Comparison of ENCODE assay signal across 19 cellular contexts in the genomic region with DNA sequence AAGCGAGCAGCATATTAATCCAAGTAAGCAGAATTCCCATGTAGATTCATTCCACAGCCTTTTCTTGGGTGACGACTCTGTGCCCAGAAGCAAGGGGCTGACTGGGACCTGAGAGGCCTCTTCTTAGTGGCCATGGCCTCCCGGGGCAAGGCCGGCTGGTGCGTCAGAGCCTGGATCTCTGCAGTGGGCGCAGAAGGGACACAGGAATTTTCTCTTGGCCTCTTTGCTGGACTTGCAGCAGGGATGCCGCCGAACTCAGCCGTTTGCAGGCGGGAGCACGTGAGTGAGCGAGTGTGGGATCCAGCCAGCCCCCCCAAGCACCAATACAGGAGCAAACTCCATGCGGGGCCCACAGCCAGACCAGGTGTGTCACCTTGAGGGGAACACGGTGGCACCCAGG.
"Had no signal": no experiment of that assay in that cellular context is flagged by ENCODE, and none has a peak within 500 bp of the region (broad histone marks: within the 10 kb centered on the region; RNA-seq: fewer than 3 reads in every experiment).

No MANE protein-coding gene starts in this region.

- H3K27me3 ChIP-seq: foreskin keratinocyte, neural progenitor cell, thyroid gland had no signal

- H3K4me3 ChIP-seq: left ventricle myocardium inferior, neural progenitor cell, skin epidermis, thyroid gland had no signal

- DNase-seq: activated CD4-positive, alpha-beta T cell treated with anti-CD3 and anti-CD28 coated beads for 4 hours; activated effector memory CD4-positive, alpha-beta T cell treated with anti-CD3 and anti-CD28 coated beads, Interleukin-2, amount 50 U/mL, for 16 hours; activated T-cell treated with anti-CD3 and anti-CD28 coated beads for 4 hours; anterior cingulate cortex; foreskin keratinocyte; head of caudate nucleus; left ventricle myocardium inferior; retina; SW 1271; thyroid gland had no signal

- H3K27me3 Mint-ChIP-seq: activated naive CD8-positive, alpha-beta T cell had no signal

- H3K4me1 ChIP-seq: foreskin keratinocyte, parathyroid adenoma, thyroid gland had no signal

- H3K9me3 ChIP-seq: left ventricle myocardium inferior, thyroid gland had no signal

- H3K27ac ChIP-seq: foreskin keratinocyte, left ventricle myocardium inferior, neural progenitor cell, parathyroid adenoma, thyroid gland had no signal

- ATAC-seq: esophagus mucosa, foreskin keratinocyte had no signal

- H3K4me3 Mint-ChIP-seq: activated naive CD8-positive, alpha-beta T cell; neural progenitor cell had no signal

- FAIRE-seq: bronchial epithelial cell, endometrium, islet of Langerhans, urothelium cell line had no signal
